Comparison of ENCODE assay signal across 21 cellular contexts in the genomic region with DNA sequence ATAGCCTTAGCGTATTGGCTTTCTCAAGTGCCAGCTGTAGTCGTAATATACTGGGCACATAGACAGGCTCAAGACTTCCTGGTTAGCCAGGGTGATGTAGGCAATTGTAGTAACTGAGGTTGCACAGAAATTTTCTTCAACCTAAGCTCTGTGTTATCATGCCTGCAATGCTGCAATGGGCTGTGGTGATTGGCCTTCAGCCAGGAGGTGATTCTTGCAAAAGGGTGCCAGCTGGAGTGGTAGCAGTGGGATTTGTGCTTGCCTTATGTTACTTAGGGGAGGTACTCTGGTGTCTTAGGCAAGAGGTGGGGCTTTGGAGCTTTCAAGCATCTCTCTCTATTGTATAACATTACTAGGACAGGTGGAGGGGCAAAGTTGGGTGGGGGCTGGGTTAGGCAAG.
DNase-seq lines count a peak whose midpoint lies in the region; ATAC-seq and TF ChIP-seq lines count a peak whose summit lies in the region.
"Had no signal": no experiment of that assay in that cellular context is flagged by ENCODE, and none has a peak within 500 bp of the region (broad histone marks: within the 10 kb centered on the region; RNA-seq: fewer than 3 reads in every experiment).

No MANE protein-coding gene starts in this region.

- TF ChIP-seq CTCF in fibroblast of the aortic adventitia (IDR thresholded peaks at IDR 0.05; ENCODE audit: insufficient read depth, low read length): no peak

- H3K4me3 ChIP-seq in fibroblast of the aortic adventitia (ENCODE audit: low read depth, low read length): no peak overlapping the region
- H3K4me3 ChIP-seq: gastrocnemius medialis, lower lobe of right lung, sigmoid colon had no signal

- no peak for ATAC-seq in GM18511 (IDR thresholded peaks at IDR 0.05; ENCODE audit: unreplicated experiment)
- no peak for ATAC-seq in stimulated activated naive CD8-positive, alpha-beta T cell treated with anti-CD3 and anti-CD28 coated beads, Interleukin-15, Interleukin-2, amounts not matched to agents 100 U/mL and 50 U/mL, for 24 hours
- ATAC-seq: gastrocnemius medialis had no signal

- DNase-seq in D341Med (ENCODE audit: low spot score) (peak; percentile 73), NCI-H1694 (lab: John Stamatoyannopoulos, UW) (peak; percentile 87), RPMI8226 (peak; percentile 71), fibroblast of the aortic adventitia (ENCODE audit: low read depth) (peak; percentile 0), AG08396 (ENCODE audit: low spot score) (no peak), NCI-H128 (lab: John Stamatoyannopoulos, UW; ENCODE audit: unreplicated experiment) (no peak)
- no peak for DNase-seq in stimulated activated naive CD8-positive, alpha-beta T cell treated with anti-CD3 and anti-CD28 coated beads, Interleukin-15, Interleukin-2, amounts not matched to agents 100 U/mL and 50 U/mL, for 24 hours
- DNase-seq: activated CD4-positive, alpha-beta T cell treated with anti-CD3 and anti-CD28 coated beads for 1 hour; activated CD8-positive, alpha-beta memory T cell treated with anti-CD3 and anti-CD28 coated beads for 24 hours; activated naive CD4-positive, alpha-beta T cell; activated T-cell treated with anti-CD3 and anti-CD28 coated beads, Interleukin-2, amount 50 U/mL, for 24 hours; amniotic stem cell; gastrocnemius medialis; kidney; lower lobe of right lung; NCI-H1105 treated with DMSO at 0.1 percent for 48 hours; NCI-H748 treated with DMSO at 0.1 percent for 48 hours; SHP77 treated with DMSO at 0.1 percent for 48 hours; sigmoid colon; T-helper 1 cell had no signal

Comparison
In these comparisons a context has a peak if more than half of its experiments do, and no peak if none do; other contexts are left out.
1. DNase-seq: peak in D341Med (single experiment), NCI-H1694 (single experiment), RPMI8226 (single experiment) and fibroblast of the aortic adventitia (single experiment); none in AG08396 (single experiment), stimulated activated naive CD8-positive, alpha-beta T cell treated with anti-CD3 and anti-CD28 coated beads, Interleukin-15, Interleukin-2, amounts not matched to agents 100 U/mL and 50 U/mL, for 24 hours (single experiment) and NCI-H128 (single experiment).